ENCODE assay signal across 17 cellular contexts in genomic region chr5:143443330-143443729, GRCh38. TPM values are rescaled to one million over a fixed set of nuclear protein-coding genes. Genes with fewer than 3 reads are reported as not detected.
A peak's percentile ranks its signal among the peaks of the same experiment; 100 is the strongest.
DNase-seq lines count a peak whose midpoint lies in the region; ATAC-seq, FAIRE-seq and TF ChIP-seq lines count a peak whose summit lies in the region.
"Had no signal": no experiment of that assay in that cellular context is flagged by ENCODE, and none has a peak within 500 bp of the region (broad histone marks: within the 10 kb centered on the region; RNA-seq: fewer than 3 reads in every experiment).

No MANE protein-coding gene starts in this region.

- no peaks in the 10 kb centered on the region for H3K79me2 ChIP-seq in Karpas-422 (ENCODE audit: low read length)

- no peak overlapping the region for H3K4me3 ChIP-seq in Karpas-422 (ENCODE audit: low read length)
- H3K4me3 ChIP-seq in Panc1 (ENCODE audit: low read depth in 2 of 2, low read length in 2 of 2): no peak overlapping the region
- H3K4me3 ChIP-seq in bronchial epithelial cell (ENCODE audit: low read depth, low read length): no peak overlapping the region

- in situ Hi-C loops in Panc1 (cut with HindIII; ENCODE audit: low pct_unique_long_range_greater_than_20kb, low sequenced_read_pairs): no loop called here

- peak; percentile 65 for ATAC-seq in Panc1
- no peak for ATAC-seq in GM18505 (IDR thresholded peaks at IDR 0.05; ENCODE audit: unreplicated experiment)
- ATAC-seq: HCT116, HepG2 had no signal

- H4K20me1 ChIP-seq in Karpas-422 (ENCODE audit: insufficient read depth, low read depth, low read length): no peaks in the 10 kb centered on the region

- FAIRE-seq in GM19239 (lab: Jason Lieb, UNC) (peak; percentile 35), bronchial epithelial cell (lab: Jason Lieb, UNC) (peak; percentile 52)
- FAIRE-seq: GM18507, H54, HepG2, HTR-8/SVneo had no signal

- H3K9me3 ChIP-seq in Karpas-422 (ENCODE audit: low read length): no peaks in the 10 kb centered on the region
- no peaks in the 10 kb centered on the region for H3K9me3 ChIP-seq in Panc1 (ENCODE audit: control insufficient read depth, insufficient read depth, low read depth, low read length)

- BruUV-seq in Panc1 (replicated peaks; lab: Mats Ljungman, UMichigan): no TSS peak

- H3K4me1 ChIP-seq in Karpas-422 (ENCODE audit: low read length): peaks cover 75% of the 10 kb centered on the region
- no peaks in the 10 kb centered on the region for H3K4me1 ChIP-seq in Panc1 (ENCODE audit: control insufficient read depth, insufficient read depth, low read length)

- H3K4me2 ChIP-seq in Karpas-422 (ENCODE audit: low read depth, low read length, poor library complexity, severe bottlenecking): no peak overlapping the region

- DNase-seq in GM19239 (ENCODE audit: insufficient read length, low spot score): no peak
- DNase-seq in Karpas-422: peak; percentile 46
- DNase-seq in Panc1 (ENCODE audit: low read depth, low spot score): no peak
- DNase-seq in bronchial epithelial cell (ENCODE audit: low read depth): no peak
- no peak for DNase-seq in activated CD4-positive, CD25-positive, alpha-beta regulatory T cell treated with anti-CD3 and anti-CD28 coated beads, Interleukin-2, amount 50 U/mL, for 72 hours
- DNase-seq in NOMO-1 treated with dmso at 0.1 percent for 144 hours (lab: John Stamatoyannopoulos, UW; ENCODE audit: unreplicated experiment): no peak
- DNase-seq: ACHN; C1 segment of cervical spinal cord; Calu3; CD4-positive, alpha-beta T cell; DMS 273 treated with DMSO at 0.1 percent for 48 hours had no signal

- peak overlapping the region; percentile 69; the same call in 1 of the 2 replicates for H2AFZ ChIP-seq in Karpas-422 (ENCODE audit: low read length)

- peak overlapping the region; percentile 76; the same call in 1 of the 2 replicates for H3K27ac ChIP-seq in Karpas-422 (ENCODE audit: low read length)
- no peak overlapping the region for H3K27ac ChIP-seq in Panc1 (ENCODE audit: low read length)

- TF ChIP-seq POLR2A in GM18505 (IDR thresholded peaks at IDR 0.05; ENCODE audit: borderline replicate concordance, extremely low read depth, insufficient read depth, insufficient read length): no peak

- no peak for TF ChIP-seq CTCF in Panc1 (IDR thresholded peaks at IDR 0.05)
- TF ChIP-seq CTCF in bronchial epithelial cell (IDR thresholded peaks at IDR 0.05; ENCODE audit: insufficient read depth, low read length, severe bottlenecking): no peak

- no peaks in the 10 kb centered on the region for H3K9me2 ChIP-seq in Karpas-422 (replicated peaks; ENCODE audit: insufficient read depth, low read length)

- POLR2A ChIA-PET in Panc1 (lab: Charles Lee): no interaction called here

- intact Hi-C loops in Panc1 (cut with micrococcal nuclease; ENCODE audit: unreplicated experiment): no loop called here

- H3K36me3 ChIP-seq in Karpas-422 (ENCODE audit: insufficient read depth, low read length): no peaks in the 10 kb centered on the region
- no peaks in the 10 kb centered on the region for H3K36me3 ChIP-seq in Panc1 (ENCODE audit: control insufficient read depth, insufficient read depth, low read length)
- H3K36me3 ChIP-seq in bronchial epithelial cell (ENCODE audit: control insufficient read depth, insufficient read depth, low read length): no peaks in the 10 kb centered on the region

- H3K9ac ChIP-seq in Karpas-422 (ENCODE audit: low read length): no peak overlapping the region

- CTCF ChIA-PET in Panc1 (lab: Charles Lee): no interaction called here

- no peaks in the 10 kb centered on the region for H3K27me3 ChIP-seq in Karpas-422 (ENCODE audit: low read length)
- H3K27me3 ChIP-seq in Panc1 (ENCODE audit: control insufficient read depth, insufficient read depth, low read length): no peaks in the 10 kb centered on the region
- H3K27me3 ChIP-seq in bronchial epithelial cell (ENCODE audit: control insufficient read depth, insufficient read depth, low read length): no peaks in the 10 kb centered on the region

RNA-seq across cellular contexts. Expression of gene NR3C1, which starts 39.8 kb away (rescaled TPM):
- 189 and 364 TPM in 2 replicates for total RNA-seq in Karpas-422 (2014; rRNA removed; shearing (Covaris generic); ENCODE audit: low replicate concordance)
- total RNA-seq in Panc1 (2021; ENCODE audit: unreplicated experiment): 52.6 TPM
- 15.0 TPM for polyA plus RNA-seq in Panc1 (2012; ENCODE audit: insufficient read length)
- total RNA-seq in bronchial epithelial cell: 35.2 and 41.9 TPM in 2 replicates
